ENCODE assay signal across 9 cellular contexts in genomic region chr3:124174463-124174862, GRCh38.
DNase-seq lines count a peak whose midpoint lies in the region; ATAC-seq and TF ChIP-seq lines count a peak whose summit lies in the region.
"Had no signal": no experiment of that assay in that cellular context is flagged by ENCODE, and none has a peak within 500 bp of the region (broad histone marks: within the 10 kb centered on the region; RNA-seq: fewer than 3 reads in every experiment).

No MANE protein-coding gene starts in this region.

- H3K27me3 Mint-ChIP-seq in Calu3 (ENCODE audit: unreplicated experiment) (no peaks in the 10 kb centered on the region), T-cell (peaks cover 0 to 5% of the 10 kb centered on the region in 2 donors)

- no peaks in the 10 kb centered on the region for H3K36me3 Mint-ChIP-seq in Calu3 (ENCODE audit: insufficient read depth, unreplicated experiment)
- H3K36me3 Mint-ChIP-seq in T-cell = no peaks in the 10 kb centered on the region

- no TSS peak for BruUV-seq in Calu3 (replicated peaks; lab: Mats Ljungman, UMichigan)

- H3K4me1 ChIP-seq in heart right ventricle = peaks cover 0 to 49% (median 14%) of the 10 kb centered on the region in 9 donors
- H3K4me1 ChIP-seq in colonic mucosa = no peaks in the 10 kb centered on the region

- CTCF ChIA-PET in Calu3 (lab: Charles Lee) (interaction anchor here (0.9 kb wide), 1 partner anchor 10 kb away, joined by 3 read pairs; no protein-coding TSS in a partner anchor), T-cell (lab: Charles Lee) (no interaction called here)

- DNase-seq in Calu3 = peak; percentile 20
- DNase-seq in NCI-H1092 treated with DMSO at 0.1 percent for 48 hours (lab: John Stamatoyannopoulos, UW) = peak; percentile 98
- DNase-seq in NCI-H510A treated with DMSO at 0.1 percent for 48 hours (lab: John Stamatoyannopoulos, UW) = peak; percentile 89
- peak in 1 of 2 donors; percentile 23 for DNase-seq in heart right ventricle
- no peak for DNase-seq in T-cell
- no peak for DNase-seq in colonic mucosa
- no peak for DNase-seq in stimulated activated CD4-positive, alpha-beta T cell treated with anti-CD3 and anti-CD28 coated beads, Interleukin-4, amount 100 ng/mL, for 24 hours
- DNase-seq: NCI-H526 treated with DMSO at 0.1 percent for 48 hours had no signal

- H3K4me3 Mint-ChIP-seq in Calu3 (ENCODE audit: low read depth, unreplicated experiment) (no peak overlapping the region), T-cell (no peak overlapping the region)

- H3K9me3 Mint-ChIP-seq in Calu3 (ENCODE audit: low read depth, unreplicated experiment) (no peaks in the 10 kb centered on the region), T-cell (peaks cover 0 to 3% (median 0%) of the 10 kb centered on the region in 3 donors)

- intact Hi-C loops in Calu3 (cut with micrococcal nuclease; ENCODE audit: unreplicated experiment) = no loop called here
- intact Hi-C loops in heart right ventricle (cut with DNase I) = no loop called here
- intact Hi-C loops in colonic mucosa (cut with DNase I) = no loop called here

- no peak overlapping the region for H3K9ac ChIP-seq in colonic mucosa (ENCODE audit: low read depth in 2 of 2, low read length in 2 of 2)

- H3K27ac Mint-ChIP-seq in Calu3 (ENCODE audit: unreplicated experiment) (no peak overlapping the region), T-cell (no peak overlapping the region)

- POLR2A ChIA-PET in T-cell (lab: Charles Lee) = no interaction called here

- 13 to 29% methylated on average over 2 of the region's 2 CpGs for WGBS in heart right ventricle, 2 donors

- H3K27me3 ChIP-seq in heart right ventricle (no peaks in the 10 kb centered on the region), colonic mucosa (no peaks in the 10 kb centered on the region)

- no peaks in the 10 kb centered on the region for H3K36me3 ChIP-seq in heart right ventricle
- H3K36me3 ChIP-seq in colonic mucosa = no peaks in the 10 kb centered on the region

- H3K27ac ChIP-seq in heart right ventricle = peak overlapping the region in 3 of 10 donors; percentile 3 to 50 (median 42)
- no peak overlapping the region for H3K27ac ChIP-seq in colonic mucosa

- H3K4me3 ChIP-seq in heart right ventricle (no peak overlapping the region), colonic mucosa (no peak overlapping the region)

- peak in 5 of 8 donors; percentile 29 to 43 (median 40) for ATAC-seq in heart right ventricle
- ATAC-seq in T-cell (replicated peaks in 1 of 4) = no peak
- no peak for ATAC-seq in activated CD4-positive, CD25-positive, alpha-beta regulatory T cell treated with anti-CD3 and anti-CD28 coated beads, Interleukin-2, amount 50 U/mL, for 24 hours

- H3K4me1 Mint-ChIP-seq in Calu3 (ENCODE audit: low read depth, unreplicated experiment) (peaks cover 33% of the 10 kb centered on the region), T-cell (no peaks in the 10 kb centered on the region)

- no peak for TF ChIP-seq CTCF in Calu3 (IDR thresholded peaks at IDR 0.05; ENCODE audit: unreplicated experiment)
- TF ChIP-seq CTCF in heart right ventricle (IDR thresholded peaks at IDR 0.05) = no peak
- TF ChIP-seq CTCF in colonic mucosa (IDR thresholded peaks at IDR 0.05) = no peak

- H3K9me3 ChIP-seq in heart right ventricle (no peaks in the 10 kb centered on the region), colonic mucosa (no peaks in the 10 kb centered on the region)

Comparison
In these comparisons a context has a peak if more than half of its experiments do, and no peak if none do; other contexts are left out.
1. DNase-seq: peak in Calu3 (single experiment), NCI-H1092 treated with DMSO at 0.1 percent for 48 hours (single experiment) and NCI-H510A treated with DMSO at 0.1 percent for 48 hours (single experiment); none in T-cell (0 of 34), colonic mucosa (single experiment) and stimulated activated CD4-positive, alpha-beta T cell treated with anti-CD3 and anti-CD28 coated beads, Interleukin-4, amount 100 ng/mL, for 24 hours (single experiment).
2. ATAC-seq: peak in heart right ventricle (5 of 8); none in T-cell (0 of 4) and activated CD4-positive, CD25-positive, alpha-beta regulatory T cell treated with anti-CD3 and anti-CD28 coated beads, Interleukin-2, amount 50 U/mL, for 24 hours (0 of 2).